ENCODE assay signal across 22 cellular contexts in the genomic region with DNA sequence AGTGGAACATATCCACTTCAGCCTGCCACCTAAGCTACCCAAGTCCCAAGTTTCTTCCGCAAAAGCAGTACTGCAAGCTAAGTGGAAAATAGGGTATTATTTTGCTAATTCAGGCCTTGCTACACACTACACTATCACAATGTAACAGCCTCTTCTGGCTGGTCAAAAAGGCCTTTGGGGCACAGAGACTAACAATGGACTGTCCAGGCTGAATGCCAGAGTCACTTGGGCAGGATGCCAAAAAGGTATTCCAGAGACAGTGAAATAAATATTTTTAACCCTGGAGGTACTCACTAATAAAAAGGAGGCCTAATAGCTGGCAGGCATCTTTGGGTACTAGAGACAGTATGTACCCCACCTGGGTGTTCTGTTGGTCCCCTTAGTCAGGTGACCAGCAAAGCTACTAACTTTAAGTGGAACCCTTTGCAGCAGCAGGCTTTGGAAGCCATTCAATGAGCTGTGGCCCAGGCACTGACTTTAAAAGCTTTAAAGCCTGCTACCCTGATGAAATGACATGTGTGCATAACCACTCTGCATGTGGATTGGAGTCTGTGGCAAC.
DNase-seq lines count a peak whose midpoint lies in the region; ATAC-seq and TF ChIP-seq lines count a peak whose summit lies in the region.
"Had no signal": no experiment of that assay in that cellular context is flagged by ENCODE, and none has a peak within 500 bp of the region (broad histone marks: within the 10 kb centered on the region; RNA-seq: fewer than 3 reads in every experiment).

No MANE protein-coding gene starts in this region.

- 7% methylated on average over 1 of the region's 1 CpG for WGBS in mammary epithelial cell (ENCODE audit: low coverage, missing lambda C conversion rate)
- 78 to 95% (median 87%) methylated on average over 1 of the region's 1 CpG for WGBS in stomach, 5 donors

- in situ Hi-C loops in mammary epithelial cell (cut with MboI; ENCODE audit: low sequenced_read_pairs in 2 of 2): no loop called here

- no peaks in the 10 kb centered on the region for H3K36me3 Mint-ChIP-seq in MCF 10A (ENCODE audit: insufficient read depth, unreplicated experiment)
- H3K36me3 Mint-ChIP-seq in activated CD8-positive, alpha-beta T cell treated with anti-CD3 and anti-CD28 coated beads for 36 hours (ENCODE audit: low read depth): no peaks in the 10 kb centered on the region
- H3K36me3 Mint-ChIP-seq in activated CD4-positive, alpha-beta T cell treated with anti-CD3 and anti-CD28 coated beads for 36 hours (ENCODE audit: low read depth): no peaks in the 10 kb centered on the region

- H3K27ac ChIP-seq in mammary epithelial cell (ENCODE audit: insufficient read depth, low read depth, low read length): no peak overlapping the region
- peak overlapping the region; percentile 59 for H3K27ac ChIP-seq in VCaP
- H3K27ac ChIP-seq in stomach: no peak overlapping the region
- H3K27ac ChIP-seq: BLaER1, body of pancreas, vagina had no signal

- peaks cover 8% of the 10 kb centered on the region for H3K4me1 ChIP-seq in mammary epithelial cell (ENCODE audit: insufficient read depth, low read length)
- no peaks in the 10 kb centered on the region for H3K4me1 ChIP-seq in stomach
- H3K4me1 ChIP-seq: BLaER1, Peyer's patch, vagina had no signal

- H3K4me1 Mint-ChIP-seq in MCF 10A (ENCODE audit: insufficient read depth, unreplicated experiment): peaks cover 5% of the 10 kb centered on the region
- no peaks in the 10 kb centered on the region for H3K4me1 Mint-ChIP-seq in activated CD8-positive, alpha-beta T cell treated with anti-CD3 and anti-CD28 coated beads for 36 hours (ENCODE audit: low read depth)
- no peaks in the 10 kb centered on the region for H3K4me1 Mint-ChIP-seq in activated CD4-positive, alpha-beta T cell treated with anti-CD3 and anti-CD28 coated beads for 36 hours
- H3K4me1 Mint-ChIP-seq: activated naive CD8-positive, alpha-beta T cell treated with anti-CD3 and anti-CD28 coated beads, Interleukin-2, amount 50 U/mL, for 24 hours; neural crest cell had no signal

- intact Hi-C loops in MCF 10A (cut with micrococcal nuclease) (no loop called here), mammary epithelial cell (cut with micrococcal nuclease) (loop anchor here (5.0 kb wide), 1 partner anchor 64 kb away; no protein-coding TSS in a partner anchor), left cardiac atrium (cut with DNase I) (no loop called here), stomach (cut with DNase I; ENCODE audit: low total_unique reads) (no loop called here)
- intact Hi-C loops in activated CD8-positive, alpha-beta T cell treated with anti-CD3 and anti-CD28 coated beads for 36 hours (cut with micrococcal nuclease): no loop called here
- intact Hi-C loops in activated CD4-positive, alpha-beta T cell treated with anti-CD3 and anti-CD28 coated beads for 36 hours (cut with DNase I, micrococcal nuclease): no loop called here

- CTCF ChIA-PET in MCF 10A (lab: Yijun Ruan, JAX): interaction anchor here (0.5 to 0.7 kb wide), 2 partner anchors 60 to 1031 kb away, joined by 4 to 5 read pairs; no protein-coding TSS in a partner anchor
- CTCF ChIA-PET in mammary epithelial cell (lab: Charles Lee; ENCODE audit: low non-redundant PET): no interaction called here
- CTCF ChIA-PET in activated CD8-positive, alpha-beta T cell treated with anti-CD3 and anti-CD28 coated beads for 36 hours (lab: Charles Lee): no interaction called here
- CTCF ChIA-PET in activated CD4-positive, alpha-beta T cell treated with anti-CD3 and anti-CD28 coated beads for 36 hours (lab: Charles Lee): no interaction called here

- no peak overlapping the region for H3K4me3 ChIP-seq in mammary epithelial cell (replicated peaks in 1 of 3; ENCODE audit: insufficient read depth in 1 of 3, low read depth in 2 of 3, low read length in 3 of 3)
- no peak overlapping the region for H3K4me3 ChIP-seq in stomach
- H3K4me3 ChIP-seq: BLaER1, body of pancreas, Peyer's patch, vagina had no signal

- TF ChIP-seq EP300 in stomach (IDR thresholded peaks at IDR 0.05): no peak

- H3K27me3 ChIP-seq in mammary epithelial cell (ENCODE audit: insufficient read depth, low read length) (no peaks in the 10 kb centered on the region), stomach (no peaks in the 10 kb centered on the region)
- H3K27me3 ChIP-seq: BLaER1, body of pancreas, Peyer's patch, vagina had no signal

- ATAC-seq in left cardiac atrium: peak; percentile 55 to 74
- ATAC-seq in activated CD8-positive, alpha-beta T cell treated with anti-CD3 and anti-CD28 coated beads for 36 hours: no peak
- no peak for ATAC-seq in activated CD4-positive, alpha-beta T cell treated with anti-CD3 and anti-CD28 coated beads for 36 hours
- ATAC-seq: activated naive CD8-positive, alpha-beta T cell treated with anti-CD3 and anti-CD28 coated beads, Interleukin-2, amount 50 U/mL, for 24 hours; body of pancreas had no signal

- H3K9ac ChIP-seq in mammary epithelial cell (ENCODE audit: insufficient read depth, low read length): no peak overlapping the region
- H3K9ac ChIP-seq: BLaER1, SK-N-SH had no signal

- no peak overlapping the region for H2AFZ ChIP-seq in mammary epithelial cell (ENCODE audit: low read depth, low read length)

- H3K9me3 ChIP-seq in mammary epithelial cell (replicated peaks; ENCODE audit: insufficient read depth, low read length) (no peaks in the 10 kb centered on the region), stomach (no peaks in the 10 kb centered on the region)
- H3K9me3 ChIP-seq: BLaER1, body of pancreas, Peyer's patch, SK-N-SH, vagina had no signal

- H3K4me3 Mint-ChIP-seq in MCF 10A (ENCODE audit: unreplicated experiment): no peak overlapping the region
- no peak overlapping the region for H3K4me3 Mint-ChIP-seq in activated CD8-positive, alpha-beta T cell treated with anti-CD3 and anti-CD28 coated beads for 36 hours
- H3K4me3 Mint-ChIP-seq in activated CD4-positive, alpha-beta T cell treated with anti-CD3 and anti-CD28 coated beads for 36 hours: no peak overlapping the region
- H3K4me3 Mint-ChIP-seq: activated naive CD8-positive, alpha-beta T cell treated with anti-CD3 and anti-CD28 coated beads, Interleukin-2, amount 50 U/mL, for 24 hours; neural crest cell; T-helper 2 cell treated with Interferon-gamma antibody and Interleukin-4, amounts not matched to agents 5 μg/mL and 100 μg/mL, for 36 hours had no signal

- no peaks in the 10 kb centered on the region for H3K36me3 ChIP-seq in mammary epithelial cell (ENCODE audit: insufficient read depth, low read length)
- no peaks in the 10 kb centered on the region for H3K36me3 ChIP-seq in stomach
- H3K36me3 ChIP-seq: BLaER1, Peyer's patch, vagina had no signal

- H3K27ac Mint-ChIP-seq in MCF 10A (ENCODE audit: low read depth, unreplicated experiment): peak overlapping the region; percentile 31
- no peak overlapping the region for H3K27ac Mint-ChIP-seq in activated CD8-positive, alpha-beta T cell treated with anti-CD3 and anti-CD28 coated beads for 36 hours
- H3K27ac Mint-ChIP-seq in activated CD4-positive, alpha-beta T cell treated with anti-CD3 and anti-CD28 coated beads for 36 hours: no peak overlapping the region
- H3K27ac Mint-ChIP-seq: activated naive CD8-positive, alpha-beta T cell treated with anti-CD3 and anti-CD28 coated beads, Interleukin-2, amount 50 U/mL, for 24 hours; T-helper 2 cell treated with Interferon-gamma antibody and Interleukin-4, amounts not matched to agents 5 μg/mL and 100 μg/mL, for 36 hours had no signal

- no peaks in the 10 kb centered on the region for H3K27me3 Mint-ChIP-seq in MCF 10A (ENCODE audit: insufficient read depth, unreplicated experiment)
- H3K27me3 Mint-ChIP-seq in activated CD8-positive, alpha-beta T cell treated with anti-CD3 and anti-CD28 coated beads for 36 hours: no peaks in the 10 kb centered on the region
- no peaks in the 10 kb centered on the region for H3K27me3 Mint-ChIP-seq in activated CD4-positive, alpha-beta T cell treated with anti-CD3 and anti-CD28 coated beads for 36 hours
- H3K27me3 Mint-ChIP-seq: activated naive CD8-positive, alpha-beta T cell treated with anti-CD3 and anti-CD28 coated beads, Interleukin-2, amount 50 U/mL, for 24 hours had no signal

- DNase-seq in MCF 10A (ENCODE audit: unreplicated experiment) (peak; percentile 74), mammary epithelial cell (no peak), left cardiac atrium (no peak), stomach (peak; percentile 34), GM03348 (ENCODE audit: low spot score) (no peak)
- DNase-seq in activated CD8-positive, alpha-beta T cell treated with anti-CD3 and anti-CD28 coated beads for 36 hours: no peak
- no peak for DNase-seq in activated CD4-positive, alpha-beta T cell treated with anti-CD3 and anti-CD28 coated beads for 36 hours
- DNase-seq: activated CD8-positive, alpha-beta memory T cell treated with anti-CD3 and anti-CD28 coated beads, Interleukin-2, amount 50 U/mL, for 4 hours; activated naive CD8-positive, alpha-beta T cell treated with anti-CD3 and anti-CD28 coated beads, Interleukin-2, amount 50 U/mL, for 24 hours; cortex of kidney; KG1; MV-4-11; NCI-H2029 treated with DMSO at 0.1 percent for 48 hours; Peyer's patch; SK-N-SH; stimulated activated CD4-positive, alpha-beta T cell treated with anti-CD3 and anti-CD28 coated beads, Interleukin-1b, Interleukin-23, amount 100 ng/mL, for 48 hours had no signal

- H3K9me3 Mint-ChIP-seq in MCF 10A (ENCODE audit: unreplicated experiment): no peaks in the 10 kb centered on the region
- H3K9me3 Mint-ChIP-seq in activated CD8-positive, alpha-beta T cell treated with anti-CD3 and anti-CD28 coated beads for 36 hours: no peaks in the 10 kb centered on the region
- peaks cover 5% of the 10 kb centered on the region for H3K9me3 Mint-ChIP-seq in activated CD4-positive, alpha-beta T cell treated with anti-CD3 and anti-CD28 coated beads for 36 hours (ENCODE audit: low read depth)

- dilution Hi-C loops in mammary epithelial cell (cut with HindIII; ENCODE audit: low sequenced_read_pairs): no loop called here

- BruUV-seq in MCF 10A (replicated peaks; lab: Mats Ljungman, UMichigan) (no TSS peak), mammary epithelial cell (replicated peaks; lab: Mats Ljungman, UMichigan) (no TSS peak)

- no peak overlapping the region for H3K4me2 ChIP-seq in mammary epithelial cell (ENCODE audit: insufficient read depth, low read depth, low read length)
- H3K4me2 ChIP-seq: BLaER1, SK-N-SH had no signal

- TF ChIP-seq POLR2A in stomach (IDR thresholded peaks at IDR 0.05): no peak

- TF ChIP-seq CTCF in MCF 10A (IDR thresholded peaks at IDR 0.05; ENCODE audit: unreplicated experiment): no peak
- no peak for TF ChIP-seq CTCF in mammary epithelial cell (conservative IDR thresholded peaks at IDR 0.05 in 1 of 2, IDR thresholded peaks at IDR 0.05 in 1 of 2; ENCODE audit: extremely low read depth in 1 of 2, insufficient read depth in 1 of 2, low read depth in 1 of 2, low read length in 2 of 2)
- TF ChIP-seq CTCF in VCaP (conservative IDR thresholded peaks at IDR 0.05): no peak
- TF ChIP-seq CTCF in stomach (IDR thresholded peaks at IDR 0.05): no peak
- TF ChIP-seq CTCF in activated CD8-positive, alpha-beta T cell treated with anti-CD3 and anti-CD28 coated beads for 36 hours (IDR thresholded peaks at IDR 0.05): no peak

- no peaks in the 10 kb centered on the region for H3K79me2 ChIP-seq in mammary epithelial cell (ENCODE audit: insufficient read depth, low read length)

- POLR2A ChIA-PET in MCF 10A (lab: Yijun Ruan, JAX): no interaction called here
- POLR2A ChIA-PET in activated CD8-positive, alpha-beta T cell treated with anti-CD3 and anti-CD28 coated beads for 36 hours (lab: Charles Lee): interaction anchor here (0.6 kb wide), 1 partner anchor 334 kb away, joined by 3 read pairs; no protein-coding TSS in a partner anchor
- POLR2A ChIA-PET in activated CD4-positive, alpha-beta T cell treated with anti-CD3 and anti-CD28 coated beads for 36 hours (lab: Charles Lee): no interaction called here

- H4K20me1 ChIP-seq in mammary epithelial cell (ENCODE audit: insufficient read depth, low read length): no peaks in the 10 kb centered on the region
- H4K20me1 ChIP-seq: BLaER1 had no signal

Comparison
In these comparisons a context has a peak if more than half of its experiments do, and no peak if none do; other contexts are left out.
1. DNase-seq: peak in MCF 10A (single experiment) and stomach (single experiment); none in mammary epithelial cell (single experiment), left cardiac atrium (single experiment), GM03348 (single experiment), activated CD8-positive, alpha-beta T cell treated with anti-CD3 and anti-CD28 coated beads for 36 hours (single experiment) and activated CD4-positive, alpha-beta T cell treated with anti-CD3 and anti-CD28 coated beads for 36 hours (single experiment).
2. ATAC-seq: peak in left cardiac atrium (2 of 2); none in activated CD8-positive, alpha-beta T cell treated with anti-CD3 and anti-CD28 coated beads for 36 hours (single experiment) and activated CD4-positive, alpha-beta T cell treated with anti-CD3 and anti-CD28 coated beads for 36 hours (single experiment).